13 cellular contexts compared by ENCODE assay signal in genomic region chr5:90096415-90097081, GRCh38.
A peak's percentile ranks its signal among the peaks of the same experiment; 100 is the strongest.
DNase-seq lines count a peak whose midpoint lies in the region; ATAC-seq, FAIRE-seq and TF ChIP-seq lines count a peak whose summit lies in the region.
"Had no signal": no experiment of that assay in that cellular context is flagged by ENCODE, and none has a peak within 500 bp of the region (broad histone marks: within the 10 kb centered on the region; RNA-seq: fewer than 3 reads in every experiment).

No MANE protein-coding gene starts in this region.

- H3K27me3 ChIP-seq in Caco-2 (replicated peaks; ENCODE audit: control insufficient read depth, insufficient read depth, low read length), result no peaks in the 10 kb centered on the region
- H3K27me3 ChIP-seq in IMR-90 (ENCODE audit: control insufficient read depth, insufficient read depth, low read length), result no peaks in the 10 kb centered on the region
- H3K27me3 ChIP-seq in GM12878 (replicated peaks in 1 of 2; ENCODE audit: control insufficient read depth in 2 of 2, insufficient read depth in 2 of 2, low read length in 1 of 2), result no peaks in the 10 kb centered on the region

- H3K4me2 ChIP-seq in IMR-90 (ENCODE audit: low read depth, low read length) (no peak overlapping the region), GM12878 (ENCODE audit: control insufficient read depth, insufficient read depth) (no peak overlapping the region)

- no peaks in the 10 kb centered on the region for H3K79me1 ChIP-seq in IMR-90 (ENCODE audit: low read depth in 1 of 2, low read length in 2 of 2)

- no peak overlapping the region for H2BK15ac ChIP-seq in IMR-90 (ENCODE audit: low read depth, low read length)

- H3K4ac ChIP-seq in IMR-90 (ENCODE audit: low read depth, low read length), result no peak overlapping the region

- H3K79me2 ChIP-seq in GM12878 (ENCODE audit: control insufficient read depth, insufficient read depth, low read length), result no peaks in the 10 kb centered on the region

- no peak overlapping the region for H2AFZ ChIP-seq in IMR-90 (replicated peaks; ENCODE audit: low read length, poor library complexity)
- peak overlapping the region; percentile 33 for H2AFZ ChIP-seq in GM12878 (ENCODE audit: control insufficient read depth, low read depth, low read length)

- RAD21 ChIA-PET in GM12878 (lab: Charles Lee; ENCODE audit: unreplicated experiment), result no interaction called here

- H4K8ac ChIP-seq in IMR-90 (ENCODE audit: low read depth in 2 of 2, low read length in 2 of 2), result no peak overlapping the region

- H2AK9ac ChIP-seq in IMR-90 (replicated peaks; ENCODE audit: low read depth, low read length, poor library complexity), result no peak overlapping the region

- no peak overlapping the region for H3K56ac ChIP-seq in IMR-90 (ENCODE audit: extremely low read depth, insufficient read depth, low read length)

- no peak overlapping the region for H4K91ac ChIP-seq in IMR-90 (ENCODE audit: insufficient read depth, low read depth, low read length)

- TF ChIP-seq EP300 in GM12878 (IDR thresholded peaks at IDR 0.05; ENCODE audit: borderline replicate concordance in 1 of 2, control insufficient read depth in 1 of 2, low read depth in 2 of 2, low read length in 2 of 2), result no peak

- TF ChIP-seq RAD21 in IMR-90 (IDR thresholded peaks at IDR 0.05; ENCODE audit: low read length), result no peak
- no peak for TF ChIP-seq RAD21 in GM12878 (IDR thresholded peaks at IDR 0.05; ENCODE audit: insufficient read depth, low read depth, low read length)

- H3K4me1 ChIP-seq in Caco-2, result peaks cover 36% of the 10 kb centered on the region
- H3K4me1 ChIP-seq in IMR-90 (ENCODE audit: control insufficient read depth, insufficient read depth, low read length), result no peaks in the 10 kb centered on the region
- H3K4me1 ChIP-seq in GM12878 (ENCODE audit: control insufficient read depth, insufficient read depth, low read length), result no peaks in the 10 kb centered on the region

- dilution Hi-C loops in IMR-90 (cut with HindIII; ENCODE audit: low sequenced_read_pairs, unreplicated experiment), result no loop called here

- SMC1A ChIA-PET in GM12878 (lab: Charles Lee; ENCODE audit: uncharacterized antibody, unreplicated experiment), result no interaction called here

- in situ Hi-C loops in IMR-90 (cut with MboI; ENCODE audit: low sequenced_read_pairs) (no loop called here), GM12878 (cut with MboI) (no loop called here)

- H3K36me3 ChIP-seq in Caco-2 (ENCODE audit: control insufficient read depth, insufficient read depth, low read length), result no peaks in the 10 kb centered on the region
- no peaks in the 10 kb centered on the region for H3K36me3 ChIP-seq in IMR-90 (ENCODE audit: control insufficient read depth, insufficient read depth, low read length)
- H3K36me3 ChIP-seq in GM12878 (ENCODE audit: control insufficient read depth in 2 of 2, insufficient read depth in 2 of 2, low read length in 1 of 2), result no peaks in the 10 kb centered on the region

- no peaks in the 10 kb centered on the region for H4K20me1 ChIP-seq in IMR-90 (ENCODE audit: insufficient read depth, low read length)
- H4K20me1 ChIP-seq in GM12878 (ENCODE audit: control insufficient read depth, insufficient read depth), result no peaks in the 10 kb centered on the region

- H3K4me3 ChIP-seq in Caco-2 (ENCODE audit: low read depth, low read length), result no peak overlapping the region
- H3K4me3 ChIP-seq in IMR-90 (ENCODE audit: insufficient read depth, low read depth, low read length), result no peak overlapping the region
- no peak overlapping the region for H3K4me3 ChIP-seq in GM12878

- peaks cover 37% of the 10 kb centered on the region for H3K4me1 Mint-ChIP-seq in Caco-2 (ENCODE audit: low read depth, unreplicated experiment)

- no peak overlapping the region for H2AK5ac ChIP-seq in IMR-90 (ENCODE audit: low read depth, low read length)

- intact Hi-C loops in Caco-2 (cut with micrococcal nuclease; ENCODE audit: unreplicated experiment), result no loop called here
- intact Hi-C loops in IMR-90 (cut with micrococcal nuclease), result no loop called here
- intact Hi-C loops in GM12878 (cut with micrococcal nuclease; ENCODE audit: unreplicated experiment), result no loop called here

- H3K9me3 Mint-ChIP-seq in Caco-2 (ENCODE audit: unreplicated experiment), result no peaks in the 10 kb centered on the region

- H2BK5ac ChIP-seq in IMR-90 (ENCODE audit: low read depth, low read length, poor library complexity, severe bottlenecking), result no peak overlapping the region

- H3K14ac ChIP-seq in IMR-90 (replicated peaks; ENCODE audit: low read depth, low read length), result no peak overlapping the region

- H4K5ac ChIP-seq in IMR-90 (ENCODE audit: low read depth, low read length), result no peak overlapping the region

- TF ChIP-seq POLR2A in IMR-90 (IDR thresholded peaks at IDR 0.05; ENCODE audit: low read depth, low read length) (no peak), GM12878 (IDR thresholded peaks at IDR 0.05; ENCODE audit: low read depth, low read length) (no peak)

- H3K27me3 Mint-ChIP-seq in Caco-2 (ENCODE audit: insufficient read depth, unreplicated experiment), result no peaks in the 10 kb centered on the region

- no peaks in the 10 kb centered on the region for H3K9me3 ChIP-seq in Caco-2
- H3K9me3 ChIP-seq in IMR-90 (ENCODE audit: control insufficient read depth, insufficient read depth, low read length), result no peaks in the 10 kb centered on the region
- H3K9me3 ChIP-seq in GM12878 (replicated peaks; ENCODE audit: control insufficient read depth, insufficient read depth, low read length), result no peaks in the 10 kb centered on the region

- CTCF ChIA-PET in Caco-2 (lab: Charles Lee) (interaction anchor here (1.0 kb wide), 1 partner anchor 65 kb away, joined by 3 read pairs; no protein-coding TSS in a partner anchor), IMR-90 (lab: Yijun Ruan, JAX) (no interaction called here), GM12878 (lab: Yijun Ruan, JAX) (interaction anchor here (1.4 kb wide), 1 partner anchor 65 kb away, joined by 3 read pairs; no protein-coding TSS in a partner anchor)

- no peaks in the 10 kb centered on the region for H3K9me1 ChIP-seq in IMR-90 (ENCODE audit: insufficient read depth, low read length)

- no peak overlapping the region for H2BK20ac ChIP-seq in IMR-90 (ENCODE audit: low read depth, low read length)

- no peak overlapping the region for H3K23ac ChIP-seq in IMR-90 (ENCODE audit: low read depth, low read length)

- H3K18ac ChIP-seq in IMR-90 (ENCODE audit: low read depth, low read length), result no peak overlapping the region

- ATAC-seq in IMR-90 (ENCODE audit: low read depth), result no peak
- ATAC-seq in GM12878, result no peak
- no peak for ATAC-seq in HG03442 (IDR thresholded peaks at IDR 0.05; ENCODE audit: unreplicated experiment)
- no peak for ATAC-seq in GM21717 (IDR thresholded peaks at IDR 0.05; ENCODE audit: unreplicated experiment)

- peak; percentile 70 to 84 for DNase-seq in Caco-2
- DNase-seq in IMR-90, result peak; percentile 52
- no peak for DNase-seq in GM12878 (ENCODE audit: low read depth, low spot score)
- peak; percentile 54 for DNase-seq in kidney tubule cell (ENCODE audit: low spot score)
- DNase-seq in stimulated activated CD4-positive, alpha-beta T cell treated with anti-CD3 and anti-CD28 coated beads, Interleukin-2, amount 100 ng/mL, for 24 hours, result no peak
- no peak for DNase-seq in NCI-H2107 treated with DMSO at 0.1 percent for 48 hours (lab: John Stamatoyannopoulos, UW; ENCODE audit: unreplicated experiment)
- DNase-seq: NCI-H1436, retina, SIG-M5 had no signal

- peak overlapping the region; percentile 31 for H3K4me3 Mint-ChIP-seq in Caco-2 (ENCODE audit: unreplicated experiment)

- no peak overlapping the region for H3K27ac ChIP-seq in IMR-90 (ENCODE audit: insufficient read depth, low read length)
- no peak overlapping the region for H3K27ac ChIP-seq in GM12878 (ENCODE audit: control insufficient read depth, insufficient read depth)

- no peak for FAIRE-seq in GM12878 (lab: Jason Lieb, UNC)
- FAIRE-seq: colon, G401.6 had no signal

- POLR2A ChIA-PET in Caco-2 (lab: Charles Lee), result no interaction called here
- POLR2A ChIA-PET in IMR-90 (lab: Charles Lee; ENCODE audit: unreplicated experiment), result no interaction called here
- POLR2A ChIA-PET in GM12878 (lab: Charles Lee), result no interaction called here

- peak overlapping the region; percentile 85 for H3K27ac Mint-ChIP-seq in Caco-2 (ENCODE audit: unreplicated experiment)

- no peak overlapping the region for H3K9ac ChIP-seq in IMR-90 (ENCODE audit: low read depth, low read length)
- H3K9ac ChIP-seq in GM12878 (ENCODE audit: control insufficient read depth, insufficient read depth, low read length), result no peak overlapping the region

- no peak overlapping the region for H2BK120ac ChIP-seq in IMR-90 (ENCODE audit: low read depth, low read length)

- 20% methylated on average over 1 of the region's 6 CpGs; no CpG with 5 or more reads in 1 of the 2 experiments for WGBS in IMR-90 (ENCODE audit: extremely low coverage in 2 of 2, insufficient read length in 1 of 2), 2 experiments
- 23% methylated on average over 6 of the region's 6 CpGs for WGBS in GM12878 (ENCODE audit: insufficient coverage, insufficient replicate concordance, low lambda C conversion rate, missing lambda C conversion rate)

- no peak for TF ChIP-seq CTCF in Caco-2 (IDR thresholded peaks at IDR 0.05; ENCODE audit: insufficient read depth in 1 of 2, low read depth in 1 of 2, low read length in 1 of 2, severe bottlenecking in 1 of 2, unreplicated experiment in 1 of 2)
- TF ChIP-seq CTCF in IMR-90 (conservative IDR thresholded peaks at IDR 0.05; ENCODE audit: low read depth, low read length), result no peak
- no peak for TF ChIP-seq CTCF in GM12878 (IDR thresholded peaks at IDR 0.05 in 2 of 3, conservative IDR thresholded peaks at IDR 0.05 in 1 of 3; ENCODE audit: control insufficient read depth in 2 of 3, extremely low read depth in 1 of 3, insufficient read depth in 1 of 3, low read depth in 3 of 3, low read length in 3 of 3)

- no peaks in the 10 kb centered on the region for H3K36me3 Mint-ChIP-seq in Caco-2 (ENCODE audit: insufficient read depth, unreplicated experiment)

- BruUV-seq in Caco-2 (replicated peaks; lab: Mats Ljungman, UMichigan) (TSS peak; percentile 64), IMR-90 (replicated peaks; lab: Mats Ljungman, UMichigan) (no TSS peak), GM12878 (replicated peaks; lab: Mats Ljungman, UMichigan) (no TSS peak)

TF ChIP-seq in IMR-90, 13 proteins besides CTCF, POLR2A, EP300 and RAD21 (continues in another document):
- TF ChIP-seq MAZ (IDR thresholded peaks at IDR 0.05; ENCODE audit: borderline replicate concordance, low read depth, low read length) (no peak), MXI1 (IDR thresholded peaks at IDR 0.05; ENCODE audit: borderline replicate concordance, low read depth, low read length) (no peak), SMC3 (IDR thresholded peaks at IDR 0.05; ENCODE audit: low read depth, low read length) (no peak), NFE2L2 (IDR thresholded peaks at IDR 0.05; ENCODE audit: low read depth, low read length) (no peak)

TF ChIP-seq in GM12878, 131 proteins besides CTCF, POLR2A, EP300 and RAD21 (continues in another document):
- no peak for TF ChIP-seq SMAD1 (IDR thresholded peaks at IDR 0.05; ENCODE audit: low read depth, partially characterized antibody)
- TF ChIP-seq NR2F1 (conservative IDR thresholded peaks at IDR 0.05), result no peak
- no peak for TF ChIP-seq ZNF217 (IDR thresholded peaks at IDR 0.05)
- no peak for TF ChIP-seq POLR2AphosphoS2 (IDR thresholded peaks at IDR 0.05; ENCODE audit: low read depth, low read length)

Comparison
In these comparisons a context has a peak if more than half of its experiments do, and no peak if none do; other contexts are left out.
1. DNase-seq: peak in Caco-2 (2 of 2), IMR-90 (single experiment) and kidney tubule cell (single experiment); none in GM12878 (single experiment), stimulated activated CD4-positive, alpha-beta T cell treated with anti-CD3 and anti-CD28 coated beads, Interleukin-2, amount 100 ng/mL, for 24 hours (0 of 2) and NCI-H2107 treated with DMSO at 0.1 percent for 48 hours (single experiment).